In the genomic region with DNA sequence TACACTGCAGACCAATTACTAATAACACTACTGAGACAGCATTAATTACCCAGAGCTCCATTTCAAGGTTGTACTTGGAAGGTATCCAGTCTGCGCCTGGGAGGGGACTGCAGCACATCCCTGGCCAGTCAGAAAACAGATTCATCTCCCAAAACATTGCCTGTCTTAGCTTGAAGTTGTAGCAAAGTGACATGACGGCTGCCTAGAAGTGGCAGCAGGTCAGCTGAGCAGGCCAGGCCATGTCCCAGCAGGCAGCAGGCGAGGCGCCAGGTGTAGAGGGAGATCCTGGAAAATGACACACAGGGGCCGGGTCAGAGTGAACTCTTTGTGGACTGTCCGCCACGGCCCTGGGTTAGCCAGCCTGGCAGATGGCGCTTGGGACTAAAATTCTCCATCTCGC, we compare ENCODE assay signal across 11 cellular contexts. TPM values are rescaled to one million over a fixed set of nuclear protein-coding genes. Genes with fewer than 3 reads are reported as not detected.
DNase-seq lines count a peak whose midpoint lies in the region; ATAC-seq and TF ChIP-seq lines count a peak whose summit lies in the region.
"Had no signal": no experiment of that assay in that cellular context is flagged by ENCODE, and none has a peak within 500 bp of the region (broad histone marks: within the 10 kb centered on the region; RNA-seq: fewer than 3 reads in every experiment).

No MANE protein-coding gene starts in this region.

- DNase-seq in CD4-positive, alpha-beta memory T cell, result no peak
- DNase-seq in body of pancreas (peak; percentile 47 to 72 (median 58)), naive B cell (no peak), Karpas-422 (no peak), germinal center (ENCODE audit: low spot score) (no peak), mesendoderm (no peak)
- DNase-seq: KBM-7 had no signal

- WGBS in body of pancreas, 2 donors, result 71 to 72% methylated on average over 9 of the region's 9 CpGs
- no CpG with 5 or more reads among the region's 9 CpGs for WGBS in mesendoderm (ENCODE audit: extremely low coverage, insufficient coverage, low lambda C conversion rate)

- H3K36me3 Mint-ChIP-seq in CD4-positive, alpha-beta memory T cell, result peaks cover 9 to 29% of the 10 kb centered on the region in 2 donors
- peaks cover 0 to 5% of the 10 kb centered on the region in 2 donors for H3K36me3 Mint-ChIP-seq in naive B cell

- no peak overlapping the region for H4K8ac ChIP-seq in mesendoderm (ENCODE audit: low read depth, low read length)

- H2BK15ac ChIP-seq in mesendoderm (replicated peaks; ENCODE audit: low read depth), result no peak overlapping the region

- TF ChIP-seq POLR2A in body of pancreas (IDR thresholded peaks at IDR 0.05), result no peak

- H3K4me2 ChIP-seq in Karpas-422 (ENCODE audit: low read depth, low read length, poor library complexity, severe bottlenecking), result no peak overlapping the region
- no peak overlapping the region for H3K4me2 ChIP-seq in mesendoderm (ENCODE audit: low read length)

- H3K4me1 ChIP-seq in CD4-positive, alpha-beta memory T cell (ENCODE audit: insufficient read depth, low read length), result peaks cover 13% of the 10 kb centered on the region
- H3K4me1 ChIP-seq in HUES48 (ENCODE audit: control insufficient read depth, insufficient read depth, low read length) (peaks cover 5% of the 10 kb centered on the region; the same call in 1 of the 2 replicates), body of pancreas (peaks cover 29% of the 10 kb centered on the region), Karpas-422 (ENCODE audit: low read length) (peaks cover 12% of the 10 kb centered on the region), mesendoderm (ENCODE audit: control insufficient read depth, low read depth, low read length) (no peaks in the 10 kb centered on the region)

- H3K36me3 ChIP-seq in CD4-positive, alpha-beta memory T cell (ENCODE audit: insufficient read depth, low read length), result no peaks in the 10 kb centered on the region
- H3K36me3 ChIP-seq in HUES48 (ENCODE audit: control insufficient read depth, insufficient read depth, low read length) (peaks cover 31% of the 10 kb centered on the region), body of pancreas (replicated peaks in 1 of 2; ENCODE audit: insufficient read depth in 1 of 2, low read depth in 2 of 2) (peaks cover 0 to 2% of the 10 kb centered on the region in 2 donors), Karpas-422 (ENCODE audit: insufficient read depth, low read length) (peaks cover 3% of the 10 kb centered on the region; the same call in 1 of the 2 replicates), mesendoderm (ENCODE audit: control insufficient read depth, insufficient read depth, low read length) (peaks cover 2% of the 10 kb centered on the region)

- no peak for ATAC-seq in body of pancreas
- ATAC-seq in naive B cell (ENCODE audit: low read depth in 2 of 2), result no peak
- no peak for ATAC-seq in HG03280 (IDR thresholded peaks at IDR 0.05; ENCODE audit: unreplicated experiment)

- peaks cover 0 to 6% of the 10 kb centered on the region in 2 donors for H3K27me3 Mint-ChIP-seq in CD4-positive, alpha-beta memory T cell
- peaks cover 0 to 6% (median 0%) of the 10 kb centered on the region in 3 donors for H3K27me3 Mint-ChIP-seq in naive B cell

- no peak overlapping the region for H4K5ac ChIP-seq in mesendoderm (ENCODE audit: low read length)

- no peak overlapping the region for H2BK5ac ChIP-seq in mesendoderm (ENCODE audit: low read length)

- no peak overlapping the region for H3K9ac ChIP-seq in HUES48 (ENCODE audit: low read depth, low read length)
- H3K9ac ChIP-seq in Karpas-422 (ENCODE audit: low read length), result no peak overlapping the region
- no peak overlapping the region for H3K9ac ChIP-seq in mesendoderm (ENCODE audit: low read length)

- H2BK120ac ChIP-seq in mesendoderm (ENCODE audit: low read depth, low read length), result no peak overlapping the region

- H2AFZ ChIP-seq in Karpas-422 (ENCODE audit: low read length), result no peak overlapping the region

- H3K79me1 ChIP-seq in mesendoderm (ENCODE audit: low read length), result no peaks in the 10 kb centered on the region

- no peaks in the 10 kb centered on the region for H3K9me2 ChIP-seq in Karpas-422 (replicated peaks; ENCODE audit: insufficient read depth, low read length)

- TF ChIP-seq CTCF in body of pancreas (IDR thresholded peaks at IDR 0.05), result no peak

- no peak overlapping the region for H3K4me3 ChIP-seq in CD4-positive, alpha-beta memory T cell (ENCODE audit: low read length in 2 of 2)
- H3K4me3 ChIP-seq in HUES48 (ENCODE audit: low read depth, low read length) (no peak overlapping the region), body of pancreas (no peak overlapping the region), Karpas-422 (ENCODE audit: low read length) (no peak overlapping the region), mesendoderm (ENCODE audit: low read length) (no peak overlapping the region)

- H3K79me2 ChIP-seq in Karpas-422 (ENCODE audit: low read length) (peaks cover 20% of the 10 kb centered on the region), mesendoderm (ENCODE audit: control insufficient read depth, insufficient read depth, low read length) (no peaks in the 10 kb centered on the region)

- no peaks in the 10 kb centered on the region for H3K9me3 ChIP-seq in CD4-positive, alpha-beta memory T cell (ENCODE audit: control insufficient read depth in 1 of 2, low read length in 2 of 2)
- H3K9me3 ChIP-seq in HUES48 (ENCODE audit: control insufficient read depth, insufficient read depth, low read length) (no peaks in the 10 kb centered on the region), body of pancreas (no peaks in the 10 kb centered on the region), Karpas-422 (ENCODE audit: low read length) (no peaks in the 10 kb centered on the region)
- H3K9me3 ChIP-seq: vagina had no signal

- CTCF ChIA-PET in CD4-positive, alpha-beta memory T cell (lab: Charles Lee; ENCODE audit: partially characterized antibody), result interaction anchor here (0.7 to 1.5 kb wide), 5 partner anchors 9 to 129 kb away, joined by 3 to 6 read pairs (median 3); partner anchors contain the start of genes PARL and YEATS2

- H2AK5ac ChIP-seq in mesendoderm (ENCODE audit: low read length), result no peak overlapping the region

- H3K27ac ChIP-seq in CD4-positive, alpha-beta memory T cell (ENCODE audit: low read depth, low read length), result no peak overlapping the region
- H3K27ac ChIP-seq in HUES48 (ENCODE audit: low read depth, low read length) (peak overlapping the region; percentile 79), body of pancreas (peak overlapping the region in 3 of 4 donors; percentile 19 to 69 (median 49)), Karpas-422 (ENCODE audit: low read length) (no peak overlapping the region), mesendoderm (ENCODE audit: low read depth, low read length) (no peak overlapping the region)
- H3K27ac ChIP-seq: cardiac muscle cell, vagina had no signal

- H3K4me3 Mint-ChIP-seq in CD4-positive, alpha-beta memory T cell, result peak overlapping the region; percentile 66 to 84 (median 76)
- H3K4me3 Mint-ChIP-seq in naive B cell, result peak overlapping the region in 7 of 8 donors; percentile 50 to 89 (median 81)

- POLR2A ChIA-PET in CD4-positive, alpha-beta memory T cell (lab: Charles Lee; ENCODE audit: partially characterized antibody), result interaction anchor here (1.8 kb wide), 1 partner anchor 10 kb away, joined by 4 read pairs; no protein-coding TSS in a partner anchor

- no peak overlapping the region for H3K4ac ChIP-seq in mesendoderm (ENCODE audit: low read depth, low read length)

- H3K27ac Mint-ChIP-seq in CD4-positive, alpha-beta memory T cell, result peak overlapping the region in 4 of 7 donors; percentile 1 to 57 (median 46)
- peak overlapping the region in 2 of 6 donors; percentile 71 to 75 for H3K27ac Mint-ChIP-seq in naive B cell

- H3K56ac ChIP-seq in mesendoderm (ENCODE audit: low read length), result no peak overlapping the region

- H3K18ac ChIP-seq in mesendoderm (ENCODE audit: low read length), result no peak overlapping the region

- peaks cover 8 to 16% (median 15%) of the 10 kb centered on the region in 4 donors for H3K4me1 Mint-ChIP-seq in CD4-positive, alpha-beta memory T cell
- H3K4me1 Mint-ChIP-seq in naive B cell, result peaks cover 9 to 15% (median 14%) of the 10 kb centered on the region in 3 donors

- H4K20me1 ChIP-seq in Karpas-422 (ENCODE audit: insufficient read depth, low read depth, low read length), result no peaks in the 10 kb centered on the region

- intact Hi-C loops in CD4-positive, alpha-beta memory T cell (cut with micrococcal nuclease), result no loop called here
- intact Hi-C loops in body of pancreas (cut with DNase I), result no loop called here

- no peaks in the 10 kb centered on the region for H3K27me3 ChIP-seq in CD4-positive, alpha-beta memory T cell (ENCODE audit: insufficient read depth, low read length)
- H3K27me3 ChIP-seq in HUES48 (ENCODE audit: control insufficient read depth, insufficient read depth, low read length) (peaks cover 10% of the 10 kb centered on the region; the same call in 1 of the 2 replicates), body of pancreas (no peaks in the 10 kb centered on the region), Karpas-422 (ENCODE audit: low read length) (no peaks in the 10 kb centered on the region), mesendoderm (ENCODE audit: insufficient read depth, low read length, poor library complexity) (no peaks in the 10 kb centered on the region)
- H3K27me3 ChIP-seq: vagina had no signal

- H3K9me3 Mint-ChIP-seq in CD4-positive, alpha-beta memory T cell, result peaks cover 0 to 5% (median 0%) of the 10 kb centered on the region in 8 donors
- H3K9me3 Mint-ChIP-seq in naive B cell, result no peaks in the 10 kb centered on the region

- no peak overlapping the region for H3K23ac ChIP-seq in mesendoderm (ENCODE audit: low read length)

RNA-seq across cellular contexts. Expression of gene MAP6D1, which starts 1.1 kb away (rescaled TPM):
- 1 to 10 TPM; 1.0 to 3.1 TPM for total RNA-seq in CD4-positive, alpha-beta memory T cell
- polyA plus RNA-seq in CD4-positive, alpha-beta memory T cell, result under 1 TPM in 1 of 2 donors, not detected in 1; 0.31 TPM
- total RNA-seq in body of pancreas, result 1 to 10 TPM in 1 of 2 donors, under 1 TPM in 1; 0.99 to 7.0 TPM
- under 1 TPM in 1 of 6 donors, not detected in 5; 0.78 TPM for polyA plus RNA-seq in naive B cell (ENCODE audit: low read depth in 6 of 6)
- total RNA-seq in Karpas-422 (2014; rRNA removed; shearing (Covaris generic); ENCODE audit: low replicate concordance), result 1.2 and 10.8 TPM in 2 replicates
- 3.7 TPM for polyA plus RNA-seq in mesendoderm (2013, experiment 1 of 2)
- 3.7 TPM for polyA plus RNA-seq in mesendoderm (2013, experiment 2 of 2)
- total RNA-seq: vagina had no signal

RNA-seq across cellular contexts. Expression of gene PARL, which starts 58.2 kb away (rescaled TPM):
- 10 to 100 TPM; 46.9 to 50.2 TPM for total RNA-seq in CD4-positive, alpha-beta memory T cell
- 100 to 1,000 TPM; 100 to 168 TPM for polyA plus RNA-seq in CD4-positive, alpha-beta memory T cell
- 10 to 100 TPM; 25.4 to 34.6 TPM for total RNA-seq in body of pancreas
- 100 to 1,000 TPM; 103 to 142 (median 109) TPM for polyA plus RNA-seq in naive B cell (ENCODE audit: low read depth in 6 of 6)
- 44.9 and 48.8 TPM in 2 replicates for total RNA-seq in Karpas-422 (2014; rRNA removed; shearing (Covaris generic); ENCODE audit: low replicate concordance)
- polyA plus RNA-seq in mesendoderm (2013, experiment 1 of 2), result 120 TPM
- polyA plus RNA-seq in mesendoderm (2013, experiment 2 of 2), result 116 TPM

Comparison
In these comparisons a context has a peak if more than half of its experiments do, and no peak if none do; other contexts are left out.
1. DNase-seq: peak in body of pancreas (4 of 4); none in CD4-positive, alpha-beta memory T cell (0 of 5), naive B cell (single experiment), Karpas-422 (single experiment), germinal center (single experiment) and mesendoderm (single experiment).
2. H3K27ac ChIP-seq: peak in HUES48 (single experiment) and body of pancreas (3 of 4); none in CD4-positive, alpha-beta memory T cell (single experiment), Karpas-422 (single experiment) and mesendoderm (single experiment).